17 cellular contexts compared by ENCODE assay signal in genomic region chr18:50091495-50092249, GRCh38.
DNase-seq lines count a peak whose midpoint lies in the region; ATAC-seq and TF ChIP-seq lines count a peak whose summit lies in the region.
"Had no signal": no experiment of that assay in that cellular context is flagged by ENCODE, and none has a peak within 500 bp of the region (broad histone marks: within the 10 kb centered on the region; RNA-seq: fewer than 3 reads in every experiment).

No MANE protein-coding gene starts in this region.

- DNase-seq in COLO668 (lab: John Stamatoyannopoulos, UW; ENCODE audit: unreplicated experiment) (peak; percentile 15), LHCN-M2 (ENCODE audit: low read depth) (peak; percentile 20), body of pancreas (peak in 3 of 4 donors; percentile 20 to 30 (median 23)), myocyte (ENCODE audit: low read depth) (peak; percentile 76), pons (ENCODE audit: low spot score) (no peak), T-helper 9 cell (no peak)
- no peak for DNase-seq in stimulated activated CD8-positive, alpha-beta memory T cell treated with anti-CD3 and anti-CD28 coated beads, Interleukin-4, amount 100 ng/mL, for 48 hours
- DNase-seq: activated CD4-positive, alpha-beta memory T cell treated with anti-CD3 and anti-CD28 coated beads for 36 hours; activated naive CD8-positive, alpha-beta T cell treated with anti-CD3 and anti-CD28 coated beads, Interleukin-2, amount 10 ng/mL, durations not matched to agents 7 days and 5 days; effector memory CD8-positive, alpha-beta T cell; GDM1; left ventricle myocardium inferior; naive B cell; NCI-H2081 treated with DMSO at 0.1 percent for 48 hours; RPMI8226; SW 1271 had no signal

- TF ChIP-seq CTCF in body of pancreas (IDR thresholded peaks at IDR 0.05): no peak

- peak overlapping the region in 3 of 4 donors; percentile 23 to 53 (median 51) for H3K27ac ChIP-seq in body of pancreas
- H3K27ac ChIP-seq: left ventricle myocardium inferior had no signal

- H3K4me3 ChIP-seq in body of pancreas: no peak overlapping the region
- H3K4me3 ChIP-seq: left ventricle myocardium inferior had no signal

- peaks cover 16% of the 10 kb centered on the region for H3K4me1 ChIP-seq in body of pancreas

- no peaks in the 10 kb centered on the region for H3K9me3 ChIP-seq in body of pancreas
- H3K9me3 ChIP-seq: left ventricle myocardium inferior had no signal

- peak; percentile 67 for ATAC-seq in body of pancreas
- ATAC-seq in HG03442 (IDR thresholded peaks at IDR 0.05; ENCODE audit: unreplicated experiment): no peak
- ATAC-seq: effector memory CD8-positive, alpha-beta T cell had no signal

- H3K27me3 ChIP-seq in body of pancreas: no peaks in the 10 kb centered on the region

- no peaks in the 10 kb centered on the region for H3K36me3 ChIP-seq in body of pancreas (replicated peaks in 1 of 2; ENCODE audit: insufficient read depth in 1 of 2, low read depth in 2 of 2)
- H3K36me3 ChIP-seq: left ventricle myocardium inferior had no signal

- no peak for TF ChIP-seq POLR2A in body of pancreas (IDR thresholded peaks at IDR 0.05)

- WGBS in body of pancreas, 2 donors: 77 to 96% methylated on average over 3 of the region's 3 CpGs

- intact Hi-C loops in body of pancreas (cut with DNase I): no loop called here

Comparison
In these comparisons a context has a peak if more than half of its experiments do, and no peak if none do; other contexts are left out.
1. DNase-seq: peak in COLO668 (single experiment), LHCN-M2 (single experiment), body of pancreas (3 of 4) and myocyte (single experiment); none in stimulated activated CD8-positive, alpha-beta memory T cell treated with anti-CD3 and anti-CD28 coated beads, Interleukin-4, amount 100 ng/mL, for 48 hours (single experiment), pons (single experiment) and T-helper 9 cell (single experiment).